34 cellular contexts compared by ENCODE assay signal in the genomic region with DNA sequence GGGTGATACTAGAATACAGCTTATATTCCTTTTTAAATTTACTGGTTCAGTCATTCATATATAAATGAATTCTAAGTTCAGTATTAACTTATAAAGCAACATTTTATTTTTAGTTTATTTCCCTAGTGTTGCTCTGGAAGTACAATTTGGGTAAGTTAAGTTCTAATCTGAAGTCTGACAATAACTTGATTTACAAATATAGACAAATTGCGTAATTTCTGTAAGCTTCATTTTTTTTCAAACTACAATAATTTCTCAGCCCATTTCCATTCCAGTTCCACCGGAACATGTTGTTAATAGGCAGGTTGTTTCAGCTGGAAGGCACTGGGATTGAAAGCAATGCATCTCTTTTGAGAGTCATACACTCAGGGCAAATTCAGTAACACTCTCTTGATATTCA.
A peak's percentile ranks its signal among the peaks of the same experiment; 100 is the strongest.
DNase-seq lines count a peak whose midpoint lies in the region; ATAC-seq, FAIRE-seq and TF ChIP-seq lines count a peak whose summit lies in the region.
"Had no signal": no experiment of that assay in that cellular context is flagged by ENCODE, and none has a peak within 500 bp of the region (broad histone marks: within the 10 kb centered on the region; RNA-seq: fewer than 3 reads in every experiment).

No MANE protein-coding gene starts in this region.

- H3K36me3 ChIP-seq in IMR-90 (ENCODE audit: control insufficient read depth, insufficient read depth, low read length) (no peaks in the 10 kb centered on the region), H1 (ENCODE audit: control insufficient read depth in 2 of 4, insufficient read depth in 4 of 4, low read length in 3 of 4) (peaks cover 0 to 2% (median 0%) of the 10 kb centered on the region in 4 experiments; a peak in 3 of 8 replicates), kidney (ENCODE audit: control insufficient read depth in 1 of 2, insufficient read depth in 2 of 2, low read length in 2 of 2) (no peaks in the 10 kb centered on the region), H7 (replicated peaks; ENCODE audit: control insufficient read depth, insufficient read depth, low read length) (no peaks in the 10 kb centered on the region)
- H3K36me3 ChIP-seq: BE2C, BLaER1 had no signal

- H2BK120ac ChIP-seq in IMR-90 (ENCODE audit: low read depth, low read length) = no peak overlapping the region
- no peak overlapping the region for H2BK120ac ChIP-seq in H1 (replicated peaks; ENCODE audit: low read depth, low read length)

- no peaks in the 10 kb centered on the region for H3K4me1 ChIP-seq in IMR-90 (ENCODE audit: control insufficient read depth, insufficient read depth, low read length)
- no peaks in the 10 kb centered on the region for H3K4me1 ChIP-seq in H1 (replicated peaks in 1 of 4; ENCODE audit: control insufficient read depth in 3 of 4, insufficient read depth in 4 of 4, low read length in 3 of 4)
- no peaks in the 10 kb centered on the region for H3K4me1 ChIP-seq in kidney (ENCODE audit: control insufficient read depth in 1 of 2, insufficient read depth in 1 of 2, low read depth in 1 of 2, low read length in 2 of 2)
- H3K4me1 ChIP-seq: A549; BE2C; BLaER1; BLaER1 treated with 17β-estradiol and CSF1 and Interleukin-3, amounts not matched to agents 10 nM and 100 nM; Caco-2 had no signal

- H2BK20ac ChIP-seq in IMR-90 (ENCODE audit: low read depth, low read length) (no peak overlapping the region), H1 (ENCODE audit: low read length) (no peak overlapping the region)

- TF ChIP-seq POLR2A in IMR-90 (IDR thresholded peaks at IDR 0.05; ENCODE audit: low read depth, low read length) = no peak
- no peak for TF ChIP-seq POLR2A in H1 (IDR thresholded peaks at IDR 0.05; ENCODE audit: control extremely low read depth in 1 of 2, low read depth in 2 of 2, low read length in 2 of 2)

- no peak for TF ChIP-seq RAD21 in IMR-90 (IDR thresholded peaks at IDR 0.05; ENCODE audit: low read length)
- no peak for TF ChIP-seq RAD21 in H1 (IDR thresholded peaks at IDR 0.05 in 1 of 2, conservative IDR thresholded peaks at IDR 0.05 in 1 of 2; ENCODE audit: low read depth in 2 of 2, low read length in 2 of 2)

- H3K18ac ChIP-seq in IMR-90 (ENCODE audit: low read depth, low read length) (no peak overlapping the region), H1 (ENCODE audit: extremely low read depth, low read length) (no peak overlapping the region)

- TF ChIP-seq CTCF in GM20000 (IDR thresholded peaks at IDR 0.05; ENCODE audit: extremely low read depth, missing control alignments) (peak; percentile 1), IMR-90 (conservative IDR thresholded peaks at IDR 0.05; ENCODE audit: low read depth, low read length) (no peak), H1 (IDR thresholded peaks at IDR 0.05; ENCODE audit: control extremely low read depth in 1 of 3, insufficient read depth in 1 of 3, low read depth in 1 of 3, low read length in 3 of 3) (no peak), kidney (IDR thresholded peaks at IDR 0.05; ENCODE audit: borderline replicate concordance, extremely low read depth, insufficient read depth) (no peak)

- H2BK5ac ChIP-seq in IMR-90 (ENCODE audit: low read depth, low read length, poor library complexity, severe bottlenecking) (no peak overlapping the region), H1 (ENCODE audit: low read depth, low read length) (no peak overlapping the region)

- H3K4ac ChIP-seq in IMR-90 (ENCODE audit: low read depth, low read length) = no peak overlapping the region
- H3K4ac ChIP-seq in H1 (replicated peaks; ENCODE audit: insufficient read length, low read depth, low read length) = no peak overlapping the region

- TF ChIP-seq EP300 in H1 (IDR thresholded peaks at IDR 0.05; ENCODE audit: borderline replicate concordance in 1 of 2, low read depth in 2 of 2, low read length in 2 of 2) = no peak

- H2AFZ ChIP-seq in IMR-90 (replicated peaks; ENCODE audit: low read length, poor library complexity) (no peak overlapping the region), H1 (ENCODE audit: low read length) (no peak overlapping the region)

- no CpG with 5 or more reads among the region's 2 CpGs for WGBS in IMR-90 (ENCODE audit: extremely low coverage in 2 of 2, insufficient read length in 1 of 2), 2 experiments
- WGBS in H1 (ENCODE audit: extremely low coverage in 1 of 2, insufficient coverage in 1 of 2, insufficient read length in 1 of 2, insufficient replicate concordance in 2 of 2, low coverage in 1 of 2, low lambda C conversion rate in 2 of 2, missing lambda C conversion rate in 1 of 2), 2 experiments = 85% methylated on average over 2 of the region's 2 CpGs; no CpG with 5 or more reads in 1 of the 2 experiments

- no peak overlapping the region for H3K14ac ChIP-seq in IMR-90 (replicated peaks; ENCODE audit: low read depth, low read length)
- H3K14ac ChIP-seq in H1 (ENCODE audit: insufficient read length) = no peak overlapping the region

- no peaks in the 10 kb centered on the region for H3K79me2 ChIP-seq in H1 (ENCODE audit: control insufficient read depth in 1 of 2, insufficient read depth in 2 of 2, low read length in 2 of 2)

- H3K9ac ChIP-seq in IMR-90 (ENCODE audit: low read depth, low read length) = no peak overlapping the region
- H3K9ac ChIP-seq in H1 (replicated peaks in 1 of 4; ENCODE audit: extremely low read depth in 1 of 4, low read depth in 3 of 4, low read length in 3 of 4) = no peak overlapping the region
- H3K9ac ChIP-seq in kidney (ENCODE audit: low read length in 2 of 2) = no peak overlapping the region
- H3K9ac ChIP-seq: BLaER1; BLaER1 treated with 17β-estradiol and CSF1 and Interleukin-3, amounts not matched to agents 10 nM and 100 nM had no signal

- no peaks in the 10 kb centered on the region for H3K9me1 ChIP-seq in IMR-90 (ENCODE audit: insufficient read depth, low read length)

- H4K91ac ChIP-seq in IMR-90 (ENCODE audit: insufficient read depth, low read depth, low read length) = no peak overlapping the region
- H4K91ac ChIP-seq in H1 (replicated peaks; ENCODE audit: insufficient read length, low read length) = no peak overlapping the region

- H2BK12ac ChIP-seq in H1 (ENCODE audit: low read depth, low read length) = no peak overlapping the region

- H3K27me3 ChIP-seq in IMR-90 (ENCODE audit: control insufficient read depth, insufficient read depth, low read length) (no peaks in the 10 kb centered on the region), H1 (replicated peaks in 1 of 4; ENCODE audit: control insufficient read depth in 3 of 4, extremely low read depth in 1 of 4, insufficient read depth in 3 of 4, low read length in 3 of 4) (no peaks in the 10 kb centered on the region), H7 (ENCODE audit: control insufficient read depth, insufficient read depth, low read length) (no peaks in the 10 kb centered on the region)
- H3K27me3 ChIP-seq: BE2C; BLaER1 treated with 17β-estradiol and CSF1 and Interleukin-3, amounts not matched to agents 10 nM and 100 nM had no signal

- no peak overlapping the region for H4K8ac ChIP-seq in IMR-90 (ENCODE audit: low read depth in 2 of 2, low read length in 2 of 2)
- H4K8ac ChIP-seq in H1 (ENCODE audit: extremely low read depth, insufficient read depth, low read length) = no peak overlapping the region

- H3K4me3 ChIP-seq in IMR-90 (ENCODE audit: insufficient read depth, low read depth, low read length) (no peak overlapping the region), H1 (ENCODE audit: extremely low read depth in 1 of 4, insufficient read depth in 2 of 4, low read depth in 3 of 4, low read length in 4 of 4) (no peak overlapping the region), kidney (ENCODE audit: low read length in 2 of 2) (no peak overlapping the region), H7 (ENCODE audit: insufficient read depth, low read depth, low read length) (no peak overlapping the region)
- H3K4me3 ChIP-seq: A549; BLaER1; BLaER1 treated with 17β-estradiol and CSF1 and Interleukin-3, amounts not matched to agents 10 nM and 100 nM had no signal

- CTCF ChIA-PET in IMR-90 (lab: Yijun Ruan, JAX) = interaction anchor here (0.6 kb wide), 1 partner anchor 9 kb away, joined by 3 read pairs; no protein-coding TSS in a partner anchor
- CTCF ChIA-PET in H1 (lab: Charles Lee; ENCODE audit: partially characterized antibody) = no interaction called here

- H3K23me2 ChIP-seq in H1 (ENCODE audit: low read depth, low read length) = no peaks in the 10 kb centered on the region

- H3K23ac ChIP-seq in IMR-90 (ENCODE audit: low read depth, low read length) = no peak overlapping the region
- H3K23ac ChIP-seq in H1 (ENCODE audit: insufficient read length) = no peak overlapping the region

- H3K9me3 ChIP-seq in IMR-90 (ENCODE audit: control insufficient read depth, insufficient read depth, low read length) (peaks cover 5% of the 10 kb centered on the region; the same call in 1 of the 2 replicates), H1 (ENCODE audit: insufficient read depth in 2 of 2, low read depth in 1 of 2, low read length in 1 of 2) (peaks cover 11 to 13% of the 10 kb centered on the region in 2 experiments), kidney (ENCODE audit: control insufficient read depth in 1 of 2, low read length in 2 of 2) (peaks cover 0 to 3% of the 10 kb centered on the region in 2 donors)
- H3K9me3 ChIP-seq: A549, BE2C, Caco-2 had no signal

- BruUV-seq in IMR-90 (replicated peaks; lab: Mats Ljungman, UMichigan) = no TSS peak

- H2AK5ac ChIP-seq in IMR-90 (ENCODE audit: low read depth, low read length) = no peak overlapping the region
- H2AK5ac ChIP-seq in H1 (ENCODE audit: low read depth, low read length) = no peak overlapping the region

- H4K5ac ChIP-seq in IMR-90 (ENCODE audit: low read depth, low read length) = no peak overlapping the region
- H4K5ac ChIP-seq in H1 (ENCODE audit: insufficient read length, low read depth, low read length) = no peak overlapping the region

- H2BK15ac ChIP-seq in IMR-90 (ENCODE audit: low read depth, low read length) (no peak overlapping the region), H1 (ENCODE audit: low read length) (no peak overlapping the region)

- H3K79me1 ChIP-seq in IMR-90 (ENCODE audit: low read depth in 1 of 2, low read length in 2 of 2) (no peaks in the 10 kb centered on the region), H1 (ENCODE audit: low read depth, low read length) (no peaks in the 10 kb centered on the region)

- no peaks in the 10 kb centered on the region for H4K20me1 ChIP-seq in IMR-90 (ENCODE audit: insufficient read depth, low read length)
- H4K20me1 ChIP-seq in H1 (replicated peaks in 1 of 2; ENCODE audit: control insufficient read depth in 1 of 2, insufficient read depth in 2 of 2, low read length in 2 of 2) = no peaks in the 10 kb centered on the region
- H4K20me1 ChIP-seq: BLaER1; BLaER1 treated with 17β-estradiol and CSF1 and Interleukin-3, amounts not matched to agents 10 nM and 100 nM had no signal

- no peak for FAIRE-seq in H1 (lab: Jason Lieb, UNC)
- FAIRE-seq in kidney (lab: Jason Lieb, UNC) = peak; percentile 6
- FAIRE-seq: A549, D721Med had no signal

- H3K4me2 ChIP-seq in IMR-90 (ENCODE audit: low read depth, low read length) (no peak overlapping the region), H1 (ENCODE audit: insufficient read depth in 1 of 2, low read depth in 2 of 2, low read length in 2 of 2) (no peak overlapping the region)
- H3K4me2 ChIP-seq: A549; BLaER1; BLaER1 treated with 17β-estradiol and CSF1 and Interleukin-3, amounts not matched to agents 10 nM and 100 nM had no signal

- in situ Hi-C loops in IMR-90 (cut with MboI; ENCODE audit: low sequenced_read_pairs) = no loop called here

- ATAC-seq in IMR-90 (ENCODE audit: low read depth) (no peak), GM18519 (IDR thresholded peaks at IDR 0.05; ENCODE audit: low FRiP score, unreplicated experiment) (no peak)
- ATAC-seq: A549; CD8-positive, alpha-beta T cell had no signal

- POLR2A ChIA-PET in IMR-90 (lab: Charles Lee; ENCODE audit: unreplicated experiment) (no interaction called here), H1 (lab: Charles Lee; ENCODE audit: partially characterized antibody) (no interaction called here)

- H2AK9ac ChIP-seq in IMR-90 (replicated peaks; ENCODE audit: low read depth, low read length, poor library complexity) = no peak overlapping the region

- intact Hi-C loops in IMR-90 (cut with micrococcal nuclease) (no loop called here), kidney (cut with DNase I) (no loop called here)

- dilution Hi-C loops in IMR-90 (cut with HindIII; ENCODE audit: low sequenced_read_pairs, unreplicated experiment) = no loop called here

- DNase-seq in GM20000 (ENCODE audit: low spot score) (no peak), IMR-90 (no peak), H1 (ENCODE audit: low read depth in 1 of 2, low spot score in 2 of 2) (no peak), kidney (no peak), SW480 (ENCODE audit: low spot score) (no peak), H7 (no peak), NCI-H774 (lab: John Stamatoyannopoulos, UW) (no peak)
- DNase-seq: 8988T; ACHN; AML-193; BE2C; C1 segment of cervical spinal cord; Caco-2; Calu3; CD4-positive, alpha-beta memory T cell; CD4-positive, alpha-beta T cell; CD4-positive, CD25-positive, alpha-beta regulatory T cell; CD8-positive, alpha-beta memory T cell; CD8-positive, alpha-beta T cell; COR-L47; DMS 273 treated with DMSO at 0.1 percent for 48 hours; DMS153; DMS53; DMS79; DMS79 treated with DMSO at 0.1 percent for 48 hours; DND-41; EL had no signal

- H3K27ac ChIP-seq in IMR-90 (ENCODE audit: insufficient read depth, low read length) (no peak overlapping the region), H1 (ENCODE audit: low read depth, low read length) (no peak overlapping the region), kidney (ENCODE audit: low read depth in 2 of 2, low read length in 2 of 2) (no peak overlapping the region)
- H3K27ac ChIP-seq: 22Rv1; A549; BLaER1; BLaER1 treated with 17β-estradiol and CSF1 and Interleukin-3, amounts not matched to agents 10 nM and 100 nM; C4-2B had no signal

- H3K56ac ChIP-seq in IMR-90 (ENCODE audit: extremely low read depth, insufficient read depth, low read length) = no peak overlapping the region
- H3K56ac ChIP-seq in H1 (replicated peaks; ENCODE audit: insufficient read length, low read depth, low read length) = no peak overlapping the region
